26 cellular contexts compared by ENCODE assay signal in genomic region chr1:3370856-3371703, GRCh38.
"Had no signal": no experiment of that assay in that cellular context is flagged by ENCODE, and none has a peak within 500 bp of the region (broad histone marks: within the 10 kb centered on the region; RNA-seq: fewer than 3 reads in every experiment).

No MANE protein-coding gene starts in this region.

- H3K36me3 Mint-ChIP-seq: activated naive CD8-positive, alpha-beta T cell; naive B cell; stimulated activated effector memory CD8-positive, alpha-beta T cell treated with anti-CD3 and anti-CD28 coated beads, Interleukin-12 subunit alpha, Interleukin-12 subunit beta, amount 100 ng/mL, for 72 hours; T-cell had no signal

- H3K27me3 ChIP-seq: body of pancreas, heart right ventricle, pancreas, SJCRH30, upper lobe of left lung had no signal

- ATAC-seq: activated CD4-positive, CD25-positive, alpha-beta regulatory T cell treated with anti-CD3 and anti-CD28 coated beads, Interleukin-2, amount 50 U/mL, for 24 hours; body of pancreas; left lobe of liver; lower lobe of right lung; pancreas; stimulated activated effector memory CD8-positive, alpha-beta T cell treated with anti-CD3 and anti-CD28 coated beads, Interleukin-12 subunit alpha, Interleukin-12 subunit beta, amount 100 ng/mL, for 72 hours; stimulated activated naive CD8-positive, alpha-beta T cell treated with anti-CD3 and anti-CD28 coated beads, Interleukin-15, amount 100 ng/mL, for 72 hours; T-cell had no signal

- H3K4me1 Mint-ChIP-seq: naive B cell had no signal

- H3K27ac ChIP-seq: body of pancreas, gastrocnemius medialis, lower lobe of right lung, pancreas, upper lobe of left lung, VCaP had no signal

- H3K4me1 ChIP-seq: gastrocnemius medialis, lower lobe of right lung, pancreas, psoas muscle had no signal

- DNase-seq: activated CD4-positive, alpha-beta memory T cell treated with anti-CD3 and anti-CD28 coated beads, Interleukin-2, amount 10 ng/mL, durations not matched to agents 7 days and 5 days; activated CD4-positive, alpha-beta T cell treated with anti-CD3 and anti-CD28 coated beads, Interleukin-2, amount 10 ng/mL, durations not matched to agents 24 days and 14 days; amniotic stem cell; body of pancreas; dorsolateral prefrontal cortex; esophagus squamous epithelium; gastrocnemius medialis; heart right ventricle; kidney; lower lobe of right lung; naive B cell; pancreas; psoas muscle; SJCRH30; small intestine; stimulated activated CD4-positive, alpha-beta T cell treated with anti-CD3 and anti-CD28 coated beads, Interleukin-2, amount 100 ng/mL, for 24 hours; stimulated activated naive CD8-positive, alpha-beta T cell treated with anti-CD3 and anti-CD28 coated beads, Interleukin-15, amount 100 ng/mL, for 72 hours; T-cell; upper lobe of left lung had no signal

- H3K4me3 Mint-ChIP-seq: activated CD4-positive, alpha-beta memory T cell treated with anti-CD3 and anti-CD28 coated beads, Interleukin-2, amount 10 ng/mL, durations not matched to agents 7 days and 5 days; activated CD4-positive, alpha-beta T cell treated with anti-CD3 and anti-CD28 coated beads, Interleukin-2, amount 10 ng/mL, durations not matched to agents 24 days and 14 days; activated naive CD8-positive, alpha-beta T cell; naive B cell; stimulated activated effector memory CD8-positive, alpha-beta T cell treated with anti-CD3 and anti-CD28 coated beads, Interleukin-12 subunit alpha, Interleukin-12 subunit beta, amount 100 ng/mL, for 72 hours; stimulated activated naive CD8-positive, alpha-beta T cell treated with anti-CD3 and anti-CD28 coated beads, Interleukin-15, amount 100 ng/mL, for 72 hours; T-cell; T-helper 2 cell treated with Interferon-gamma antibody and Interleukin-4, amounts not matched to agents 5 μg/mL and 100 μg/mL, for 36 hours had no signal

- H3K9me3 ChIP-seq: body of pancreas, esophagus squamous epithelium, gastrocnemius medialis, heart right ventricle, lower lobe of right lung, pancreas, psoas muscle, SJCRH30, suprapubic skin, upper lobe of left lung had no signal

- H3K27me3 Mint-ChIP-seq: activated CD4-positive, alpha-beta memory T cell treated with anti-CD3 and anti-CD28 coated beads, Interleukin-2, amount 10 ng/mL, durations not matched to agents 7 days and 5 days; activated CD4-positive, alpha-beta T cell treated with anti-CD3 and anti-CD28 coated beads, Interleukin-2, amount 10 ng/mL, durations not matched to agents 24 days and 14 days; activated naive CD8-positive, alpha-beta T cell had no signal

- H3K9me3 Mint-ChIP-seq: activated CD4-positive, alpha-beta memory T cell treated with anti-CD3 and anti-CD28 coated beads, Interleukin-2, amount 10 ng/mL, durations not matched to agents 7 days and 5 days; stimulated activated effector memory CD8-positive, alpha-beta T cell treated with anti-CD3 and anti-CD28 coated beads, Interleukin-12 subunit alpha, Interleukin-12 subunit beta, amount 100 ng/mL, for 72 hours; T-cell; T-helper 2 cell treated with Interferon-gamma antibody and Interleukin-4, amounts not matched to agents 5 μg/mL and 100 μg/mL, for 36 hours had no signal

- H3K27ac Mint-ChIP-seq: activated CD4-positive, alpha-beta memory T cell treated with anti-CD3 and anti-CD28 coated beads, Interleukin-2, amount 10 ng/mL, durations not matched to agents 7 days and 5 days; activated CD4-positive, alpha-beta T cell treated with anti-CD3 and anti-CD28 coated beads, Interleukin-2, amount 10 ng/mL, durations not matched to agents 24 days and 14 days; activated naive CD8-positive, alpha-beta T cell; naive B cell; stimulated activated effector memory CD8-positive, alpha-beta T cell treated with anti-CD3 and anti-CD28 coated beads, Interleukin-12 subunit alpha, Interleukin-12 subunit beta, amount 100 ng/mL, for 72 hours; stimulated activated naive CD8-positive, alpha-beta T cell treated with anti-CD3 and anti-CD28 coated beads, Interleukin-15, amount 100 ng/mL, for 72 hours; T-cell; T-helper 2 cell treated with Interferon-gamma antibody and Interleukin-4, amounts not matched to agents 5 μg/mL and 100 μg/mL, for 36 hours had no signal

- H3K4me3 ChIP-seq: body of pancreas, dorsolateral prefrontal cortex, esophagus squamous epithelium, gastrocnemius medialis, heart right ventricle, lower lobe of right lung, pancreas, psoas muscle, SJCRH30, suprapubic skin, upper lobe of left lung had no signal

- H3K36me3 ChIP-seq: esophagus squamous epithelium, gastrocnemius medialis, heart right ventricle, lower lobe of right lung, pancreas, SJCRH30, suprapubic skin, upper lobe of left lung had no signal
